25 cellular contexts compared by ENCODE assay signal in genomic region chrX:115535844-115536243, GRCh38. TPM values are rescaled to one million over a fixed set of nuclear protein-coding genes. Genes with fewer than 3 reads are reported as not detected.
DNase-seq lines count a peak whose midpoint lies in the region; ATAC-seq and TF ChIP-seq lines count a peak whose summit lies in the region.
"Had no signal": no experiment of that assay in that cellular context is flagged by ENCODE, and none has a peak within 500 bp of the region (broad histone marks: within the 10 kb centered on the region; RNA-seq: fewer than 3 reads in every experiment).

No MANE protein-coding gene starts in this region.

- H3K36me3 Mint-ChIP-seq in nephron (ENCODE audit: low read depth), result no peaks in the 10 kb centered on the region
- H3K36me3 Mint-ChIP-seq: CD8-positive, alpha-beta T cell had no signal

- no peaks in the 10 kb centered on the region for H3K27me3 Mint-ChIP-seq in nephron (ENCODE audit: low read depth)

- H3K4me3 Mint-ChIP-seq in nephron, result no peak overlapping the region
- H3K4me3 Mint-ChIP-seq: CD8-positive, alpha-beta T cell; HFFc6 had no signal

- TF ChIP-seq CTCF in nephron (IDR thresholded peaks at IDR 0.05; ENCODE audit: unreplicated experiment in 3 of 3), result no peak

- no peak for ATAC-seq in HG03175 (IDR thresholded peaks at IDR 0.05; ENCODE audit: unreplicated experiment)
- no peak for ATAC-seq in GM18909 (IDR thresholded peaks at IDR 0.05; ENCODE audit: poor library complexity, unreplicated experiment)
- ATAC-seq: CD8-positive, alpha-beta T cell; HepG2 had no signal

- DNase-seq in EH (ENCODE audit: low read depth) (peak; percentile 9), NCI-H226 (peak; percentile 22), dermis blood vessel endothelial cell (peak; percentile 29), NCI-H1092 treated with DMSO at 0.1 percent for 48 hours (lab: John Stamatoyannopoulos, UW) (no peak)
- DNase-seq: 8988T; AML-193; C1 segment of cervical spinal cord; CD8-positive, alpha-beta T cell; GF-D8; H7; HFFc6; KBM-7; NCI-H1092; NCI-H1436 treated with DMSO at 0.1 percent for 48 hours; NCI-H1930; NCI-H2227 treated with DMSO at 0.1 percent for 48 hours; NCI-H510A treated with DMSO at 0.1 percent for 48 hours; NCI-H748 treated with DMSO at 0.1 percent for 48 hours; PC-9; SHP77 treated with DMSO at 0.1 percent for 48 hours; SK-N-SH had no signal

- H3K9me3 Mint-ChIP-seq in nephron, result no peaks in the 10 kb centered on the region
- H3K9me3 Mint-ChIP-seq: CD8-positive, alpha-beta T cell; HFFc6 had no signal

- H3K4me1 Mint-ChIP-seq in nephron, result peaks cover 48% of the 10 kb centered on the region

- peak overlapping the region; percentile 78 to 91 (median 86) for H3K27ac Mint-ChIP-seq in nephron
- H3K27ac Mint-ChIP-seq: CD8-positive, alpha-beta T cell; HFFc6 had no signal

RNA-seq across cellular contexts. Expression of gene PLS3, which starts 25.1 kb away (rescaled TPM):
- total RNA-seq in dermis blood vessel endothelial cell, result 530 and 538 TPM in 2 replicates
- total RNA-seq: CD8-positive, alpha-beta T cell had no signal
